Comparison of ENCODE assay signal across 28 cellular contexts in genomic region chr3:30526031-30526430, GRCh38.
"Had no signal": no experiment of that assay in that cellular context is flagged by ENCODE, and none has a peak within 500 bp of the region (broad histone marks: within the 10 kb centered on the region; RNA-seq: fewer than 3 reads in every experiment).

No MANE protein-coding gene starts in this region.

- H3K27ac ChIP-seq: cardiac muscle cell, RWPE1, SJSA1 had no signal

- ATAC-seq: activated CD8-positive, alpha-beta memory T cell treated with anti-CD3 and anti-CD28 coated beads, Interleukin-2, amount 10 ng/mL, durations not matched to agents 7 days and 5 days; activated naive CD4-positive, alpha-beta T cell treated with anti-CD3 and anti-CD28 coated beads, Interleukin-2, amount 50 U/mL, for 72 hours; activated naive CD8-positive, alpha-beta T cell treated with anti-CD3 and anti-CD28 coated beads, Interleukin-2, amount 50 U/mL, for 24 hours; Panc1; WTC11 had no signal

- H3K4me3 ChIP-seq: cardiac muscle cell, SJSA1 had no signal

- H3K4me3 Mint-ChIP-seq: activated CD4-positive, alpha-beta T cell treated with anti-CD3 and anti-CD28 coated beads, Interleukin-2, amount 10 ng/mL, durations not matched to agents 24 days and 14 days; activated CD8-positive, alpha-beta memory T cell treated with anti-CD3 and anti-CD28 coated beads, Interleukin-2, amount 10 ng/mL, durations not matched to agents 7 days and 5 days; activated naive CD8-positive, alpha-beta T cell treated with anti-CD3 and anti-CD28 coated beads, Interleukin-2, amount 50 U/mL, for 24 hours; activated T-cell treated with anti-CD3 and anti-CD28 coated beads, Interleukin-2, amount 50 U/mL, for 24 hours; brain; T-helper 1 cell treated with Interleukin-12 subunit alpha and Interleukin-12 subunit beta and Interleukin-4 antibody, amounts not matched to agents 30 μg/mL and 1 μg/mL, for 36 hours; WTC11 had no signal

- H3K27me3 Mint-ChIP-seq: activated CD4-positive, alpha-beta T cell treated with anti-CD3 and anti-CD28 coated beads, Interleukin-2, amount 10 ng/mL, durations not matched to agents 24 days and 14 days; activated CD8-positive, alpha-beta memory T cell treated with anti-CD3 and anti-CD28 coated beads, Interleukin-2, amount 10 ng/mL, durations not matched to agents 7 days and 5 days; activated T-cell treated with anti-CD3 and anti-CD28 coated beads, Interleukin-2, amount 50 U/mL, for 24 hours had no signal

- H3K36me3 ChIP-seq: cardiac muscle cell, SJSA1 had no signal

- FAIRE-seq: astrocyte had no signal

- H3K9me3 Mint-ChIP-seq: activated naive CD8-positive, alpha-beta T cell treated with anti-CD3 and anti-CD28 coated beads, Interleukin-2, amount 50 U/mL, for 24 hours; activated T-cell treated with anti-CD3 and anti-CD28 coated beads, Interleukin-2, amount 50 U/mL, for 24 hours had no signal

- H3K9me3 ChIP-seq: SJSA1 had no signal

- H3K36me3 Mint-ChIP-seq: activated naive CD4-positive, alpha-beta T cell treated with anti-CD3 and anti-CD28 coated beads, Interleukin-2, amount 50 U/mL, for 72 hours; brain; WTC11 had no signal

- H3K27me3 ChIP-seq: SJSA1 had no signal

- H3K4me1 Mint-ChIP-seq: brain had no signal

- H3K27ac Mint-ChIP-seq: activated CD4-positive, alpha-beta T cell treated with anti-CD3 and anti-CD28 coated beads, Interleukin-2, amount 10 ng/mL, durations not matched to agents 24 days and 14 days; activated CD8-positive, alpha-beta memory T cell treated with anti-CD3 and anti-CD28 coated beads, Interleukin-2, amount 10 ng/mL, durations not matched to agents 7 days and 5 days; activated naive CD4-positive, alpha-beta T cell treated with anti-CD3 and anti-CD28 coated beads, Interleukin-2, amount 50 U/mL, for 72 hours; activated naive CD8-positive, alpha-beta T cell treated with anti-CD3 and anti-CD28 coated beads, Interleukin-2, amount 50 U/mL, for 24 hours; activated T-cell treated with anti-CD3 and anti-CD28 coated beads, Interleukin-2, amount 50 U/mL, for 24 hours; brain; T-helper 1 cell treated with Interleukin-12 subunit alpha and Interleukin-12 subunit beta and Interleukin-4 antibody, amounts not matched to agents 30 μg/mL and 1 μg/mL, for 36 hours; WTC11 had no signal

- DNase-seq: activated CD4-positive, alpha-beta T cell treated with anti-CD3 and anti-CD28 coated beads, Interleukin-2, amount 10 ng/mL, durations not matched to agents 24 days and 14 days; activated CD4-positive, alpha-beta T cell treated with anti-CD3 and anti-CD28 coated beads, Interleukin-2, amount 50 U/mL, for 48 hours; activated CD4-positive, CD25-positive, alpha-beta regulatory T cell treated with anti-CD3 and anti-CD28 coated beads, Interleukin-2, amount 50 U/mL, for 72 hours; activated CD8-positive, alpha-beta memory T cell treated with anti-CD3 and anti-CD28 coated beads, Interleukin-2, amount 10 ng/mL, durations not matched to agents 7 days and 5 days; activated effector memory CD4-positive, alpha-beta T cell treated with anti-CD3 and anti-CD28 coated beads, Interleukin-2, amount 50 U/mL, for 16 hours; activated naive CD4-positive, alpha-beta T cell treated with Interleukin-2 at 50 U/mL for 16 hours; activated naive CD8-positive, alpha-beta T cell treated with anti-CD3 and anti-CD28 coated beads, Interleukin-2, amount 50 U/mL, for 24 hours; activated T-cell treated with anti-CD3 and anti-CD28 coated beads, Interleukin-2, amount 50 U/mL, for 24 hours; amygdala; NCI-H1048; NCI-H146; NCI-H187 treated with DMSO at 0.1 percent for 48 hours; NCI-H2081 treated with DMSO at 0.1 percent for 48 hours; NCI-H2227 treated with DMSO at 0.1 percent for 48 hours; NCI-H510A; NCI-H526 treated with DMSO at 0.1 percent for 48 hours; NCI-H82; OCI-M1; Right ventricle myocardium superior had no signal
